24 cellular contexts compared by ENCODE assay signal in the genomic region with DNA sequence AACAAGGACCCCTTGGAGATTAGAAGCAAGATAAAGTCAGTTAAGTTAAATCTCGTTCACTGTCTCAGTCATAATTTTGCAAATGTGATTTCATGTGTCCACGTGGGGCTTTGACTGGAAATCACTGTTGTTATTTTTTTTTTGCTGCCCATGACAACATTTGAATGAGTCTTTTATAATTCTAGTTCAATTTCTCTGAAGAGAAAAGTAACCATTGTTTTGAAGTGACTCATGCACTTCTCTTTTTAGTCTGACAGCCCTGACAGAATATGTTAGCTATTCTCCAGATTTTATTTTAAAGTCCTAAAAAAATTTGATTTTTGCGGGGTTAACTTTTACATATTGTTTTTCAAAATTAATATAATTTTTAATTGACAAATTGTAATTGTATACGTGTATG. TPM values are rescaled to one million over a fixed set of nuclear protein-coding genes. Genes with fewer than 3 reads are reported as not detected.
DNase-seq lines count a peak whose midpoint lies in the region; ATAC-seq and TF ChIP-seq lines count a peak whose summit lies in the region.
"Had no signal": no experiment of that assay in that cellular context is flagged by ENCODE, and none has a peak within 500 bp of the region (broad histone marks: within the 10 kb centered on the region; RNA-seq: fewer than 3 reads in every experiment).

No MANE protein-coding gene starts in this region.

- no peaks in the 10 kb centered on the region for H3K9me3 Mint-ChIP-seq in CD4-positive, alpha-beta T cell
- H3K9me3 Mint-ChIP-seq: activated naive CD8-positive, alpha-beta T cell treated with anti-CD3 and anti-CD28 coated beads, Interleukin-2, amount 50 U/mL, for 24 hours; activated T-cell treated with anti-CD3 and anti-CD28 coated beads, Interleukin-2, amount 50 U/mL, for 4 hours had no signal

- H3K4me3 ChIP-seq in AG10803 (ENCODE audit: low read length) (no peak overlapping the region), mesodermal cell (ENCODE audit: extremely low read depth, insufficient read depth, low read length, poor library complexity, severe bottlenecking) (no peak overlapping the region)
- H3K4me3 ChIP-seq: gastrocnemius medialis, GM23338, left lung, pancreas, Peyer's patch, skin epidermis, upper lobe of left lung had no signal

- CTCF ChIA-PET in CD4-positive, alpha-beta T cell (lab: Charles Lee), result interaction anchor here (4.4 kb wide), 1 partner anchor 12 kb away, joined by 17 read pairs; no protein-coding TSS in a partner anchor

- H3K36me3 ChIP-seq in mesodermal cell (ENCODE audit: control insufficient read depth, insufficient read depth, low read length), result no peaks in the 10 kb centered on the region
- H3K36me3 ChIP-seq: gastrocnemius medialis, left lung, pancreas, Peyer's patch, upper lobe of left lung had no signal

- POLR2A ChIA-PET in CD4-positive, alpha-beta T cell (lab: Charles Lee), result no interaction called here

- no peaks in the 10 kb centered on the region for H3K27me3 Mint-ChIP-seq in CD4-positive, alpha-beta T cell
- H3K27me3 Mint-ChIP-seq: activated naive CD8-positive, alpha-beta T cell treated with anti-CD3 and anti-CD28 coated beads, Interleukin-2, amount 50 U/mL, for 24 hours had no signal

- no peak for ATAC-seq in CD4-positive, alpha-beta T cell (ENCODE audit: poor library complexity)
- ATAC-seq: activated naive CD8-positive, alpha-beta T cell treated with anti-CD3 and anti-CD28 coated beads, Interleukin-2, amount 50 U/mL, for 24 hours; gastrocnemius medialis; GM23338; left lung; pancreas had no signal

- no peak overlapping the region for H3K4me3 Mint-ChIP-seq in CD4-positive, alpha-beta T cell
- H3K4me3 Mint-ChIP-seq: activated naive CD8-positive, alpha-beta T cell treated with anti-CD3 and anti-CD28 coated beads, Interleukin-2, amount 50 U/mL, for 24 hours; activated T-cell treated with anti-CD3 and anti-CD28 coated beads, Interleukin-2, amount 50 U/mL, for 4 hours; GM23338 had no signal

- H3K36me3 Mint-ChIP-seq in CD4-positive, alpha-beta T cell (ENCODE audit: low read depth), result no peaks in the 10 kb centered on the region

- intact Hi-C loops in CD4-positive, alpha-beta T cell (cut with DNase I, micrococcal nuclease), result no loop called here

- H3K27ac Mint-ChIP-seq in CD4-positive, alpha-beta T cell, result no peak overlapping the region
- H3K27ac Mint-ChIP-seq: activated naive CD8-positive, alpha-beta T cell treated with anti-CD3 and anti-CD28 coated beads, Interleukin-2, amount 50 U/mL, for 24 hours; GM23338 had no signal

- H3K27ac ChIP-seq in mesodermal cell (ENCODE audit: low read depth, low read length, severe bottlenecking), result peak overlapping the region; percentile 3
- no peak overlapping the region for H3K27ac ChIP-seq in CD4-positive, alpha-beta T cell (ENCODE audit: low read depth, low read length)
- H3K27ac ChIP-seq: gastrocnemius medialis, HL-60, KMS-11, left lung, pancreas, Peyer's patch, skin epidermis, upper lobe of left lung had no signal

- DNase-seq in AG10803 (ENCODE audit: low read depth) (peak; percentile 12), LHCN-M2 (ENCODE audit: low read depth) (peak; percentile 69), astrocyte of the hippocampus (ENCODE audit: low read depth, low spot score) (peak; percentile 52), HPDE6-E6E7 (ENCODE audit: extremely low spot score) (no peak), cerebellar nuclear complex (lab: John Stamatoyannopoulos, UW) (no peak), COR-L47 (lab: John Stamatoyannopoulos, UW) (no peak)
- DNase-seq in CD4-positive, alpha-beta T cell, result no peak
- DNase-seq: ACHN; activated CD4-positive, alpha-beta T cell treated with anti-CD3 and anti-CD28 coated beads, Interleukin-2, amount 50 U/mL, for 4 hours; activated naive CD8-positive, alpha-beta T cell treated with anti-CD3 and anti-CD28 coated beads, Interleukin-2, amount 50 U/mL, for 24 hours; activated T-cell treated with anti-CD3 and anti-CD28 coated beads, Interleukin-2, amount 50 U/mL, for 4 hours; gastrocnemius medialis; left lung; NCI-H187; NCI-H524 treated with DMSO at 0.1 percent for 48 hours; pancreas; Peyer's patch; upper lobe of left lung had no signal

- no peak for TF ChIP-seq CTCF in AG10803 (conservative IDR thresholded peaks at IDR 0.05; ENCODE audit: low read length)
- no peak for TF ChIP-seq CTCF in CD4-positive, alpha-beta T cell (IDR thresholded peaks at IDR 0.05)

- H3K27me3 ChIP-seq in CD4-positive, alpha-beta T cell (ENCODE audit: control insufficient read depth, insufficient read depth, low read length), result no peaks in the 10 kb centered on the region
- H3K27me3 ChIP-seq: gastrocnemius medialis, left lung, Peyer's patch, upper lobe of left lung had no signal

- no peaks in the 10 kb centered on the region for H3K9me3 ChIP-seq in mesodermal cell (ENCODE audit: control insufficient read depth, low read length)
- H3K9me3 ChIP-seq in CD4-positive, alpha-beta T cell (ENCODE audit: control insufficient read depth, low read length), result no peaks in the 10 kb centered on the region
- H3K9me3 ChIP-seq: gastrocnemius medialis, pancreas, Peyer's patch, upper lobe of left lung had no signal

- WGBS in mesodermal cell (ENCODE audit: insufficient coverage in 2 of 2), 2 experiments, result 78 to 92% methylated on average over 2 to 3 of the region's 4 CpGs

- peaks cover 5% of the 10 kb centered on the region for H3K4me1 Mint-ChIP-seq in CD4-positive, alpha-beta T cell (ENCODE audit: low read depth)

- H3K4me1 ChIP-seq in mesodermal cell (ENCODE audit: control insufficient read depth, insufficient read depth, low read length, poor library complexity, severe bottlenecking), result peaks cover 10% of the 10 kb centered on the region
- H3K4me1 ChIP-seq: gastrocnemius medialis, pancreas, Peyer's patch had no signal

RNA-seq across cellular contexts. Expression of a gene that starts 30.7 kb away (rescaled TPM):
- total RNA-seq in LHCN-M2 (2014; rRNA removed), result 0.57 and 0.58 TPM in 2 replicates
- 0.19 TPM for polyA plus RNA-seq in LHCN-M2 (2012)
- 0.22 TPM for polyA plus RNA-seq in mesodermal cell (2013, experiment 1 of 2)
- polyA plus RNA-seq in mesodermal cell (2013, experiment 2 of 2), result 0.20 TPM
- total RNA-seq in CD4-positive, alpha-beta T cell, result 1 to 10 TPM; 7.8 to 8.5 TPM
- total RNA-seq: G401 had no signal
- polyA plus RNA-seq: GM23338 had no signal

RNA-seq across cellular contexts. Expression of a gene that starts 53.6 kb away (rescaled TPM):
- total RNA-seq in LHCN-M2 (2014; rRNA removed), result 26.3 and 36.2 TPM in 2 replicates
- polyA plus RNA-seq in LHCN-M2 (2012), result 12.0 TPM
- 36.2 TPM for polyA plus RNA-seq in mesodermal cell (2013, experiment 1 of 2)
- polyA plus RNA-seq in mesodermal cell (2013, experiment 2 of 2), result 31.9 TPM
- 10 to 100 TPM; 15.8 to 19.9 TPM for total RNA-seq in CD4-positive, alpha-beta T cell

Comparison
In these comparisons a context has a peak if more than half of its experiments do, and no peak if none do; other contexts are left out.
1. DNase-seq: peak in AG10803 (single experiment), LHCN-M2 (single experiment) and astrocyte of the hippocampus (single experiment); none in HPDE6-E6E7 (single experiment), cerebellar nuclear complex (0 of 2), COR-L47 (single experiment) and CD4-positive, alpha-beta T cell (0 of 10).